In the genomic region with DNA sequence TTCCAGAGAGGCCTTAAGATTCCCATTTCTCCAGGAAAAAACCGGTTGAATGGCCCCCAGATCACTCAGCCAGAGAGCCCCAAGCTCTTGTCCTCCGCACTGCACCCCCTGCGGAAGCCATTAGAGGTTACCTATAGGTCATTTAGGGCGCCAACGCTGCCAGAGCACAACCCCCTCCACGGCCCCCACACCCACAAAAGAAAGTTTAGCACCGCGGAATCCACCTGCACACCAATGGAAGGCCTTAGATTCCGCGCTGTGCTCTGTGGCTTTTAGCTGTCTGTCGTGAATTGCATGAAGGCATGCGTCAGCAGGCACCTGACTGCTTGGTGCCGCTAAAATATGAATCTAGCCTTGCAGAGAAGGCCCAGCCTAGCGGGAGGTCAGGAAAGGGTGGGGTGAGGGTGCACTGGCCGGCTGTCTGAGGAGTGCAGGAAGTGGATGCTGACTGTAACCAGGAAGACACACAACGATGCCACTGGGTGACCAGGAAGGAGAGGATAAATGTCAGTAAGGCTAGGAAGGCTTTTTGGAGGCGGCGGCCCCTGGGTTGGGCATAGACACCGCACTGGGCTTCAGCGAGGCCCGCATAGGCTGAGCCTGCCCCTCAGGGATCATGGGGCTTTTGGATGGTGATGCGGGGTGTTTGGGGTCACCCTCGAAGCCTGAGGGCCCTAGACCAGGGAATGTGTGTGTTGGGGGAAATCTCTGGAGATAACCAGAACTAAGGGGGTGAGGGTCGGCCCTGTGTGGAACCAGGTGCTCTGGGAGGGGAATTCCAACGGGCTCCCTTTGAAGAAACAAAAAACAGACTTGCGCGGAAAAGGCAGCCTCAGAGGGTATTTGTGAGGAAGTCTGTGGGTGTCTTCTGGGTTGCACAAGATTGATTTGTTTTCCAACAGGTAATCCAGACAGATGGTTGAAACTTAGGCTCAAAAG, we compare ENCODE assay signal across 9 cellular contexts. TPM values are rescaled to one million over a fixed set of nuclear protein-coding genes. Genes with fewer than 3 reads are reported as not detected.
A peak's percentile ranks its signal among the peaks of the same experiment; 100 is the strongest.
DNase-seq lines count a peak whose midpoint lies in the region; ATAC-seq, FAIRE-seq and TF ChIP-seq lines count a peak whose summit lies in the region.
"Had no signal": no experiment of that assay in that cellular context is flagged by ENCODE, and none has a peak within 500 bp of the region (broad histone marks: within the 10 kb centered on the region; RNA-seq: fewer than 3 reads in every experiment).

No MANE protein-coding gene starts in this region.

- FAIRE-seq in A549 (lab: Jason Lieb, UNC) = no peak
- FAIRE-seq: frontal cortex had no signal

- no peaks in the 10 kb centered on the region for H3K36me3 ChIP-seq in mucosa of rectum (ENCODE audit: control insufficient read depth in 2 of 2, insufficient read depth in 2 of 2, low read length in 2 of 2)

- WGBS in A549 (ENCODE audit: missing lambda C conversion rate) = 83% methylated on average over 27 of the region's 27 CpGs

- peaks cover 2% of the 10 kb centered on the region for H3K36me3 Mint-ChIP-seq in activated naive CD4-positive, alpha-beta T cell treated with anti-CD3 and anti-CD28 coated beads, Interleukin-2, amount 50 U/mL, for 24 hours
- H3K36me3 Mint-ChIP-seq in stimulated activated naive B cell treated with anti-CD40 and anti-IgM and Interleukin-4, amounts not matched to agents 10 μg/mL and 1 μg/mL and 100 μg/mL, for 72 hours = peaks cover 3 to 9% of the 10 kb centered on the region in 2 donors

- no peak for TF ChIP-seq CTCF in A549 (IDR thresholded peaks at IDR 0.05)

- CTCF ChIA-PET in A549 (lab: Yijun Ruan, JAX) = interaction anchor here (1.3 to 5.1 kb wide), 2 partner anchors 10 to 31 kb away, joined by 3 to 36 read pairs; no protein-coding TSS in a partner anchor

- H3K4me1 Mint-ChIP-seq in activated naive CD4-positive, alpha-beta T cell treated with anti-CD3 and anti-CD28 coated beads, Interleukin-2, amount 50 U/mL, for 24 hours = peaks cover 69% of the 10 kb centered on the region
- peaks cover 18 to 32% of the 10 kb centered on the region in 2 donors for H3K4me1 Mint-ChIP-seq in stimulated activated naive B cell treated with anti-CD40 and anti-IgM and Interleukin-4, amounts not matched to agents 10 μg/mL and 1 μg/mL and 100 μg/mL, for 72 hours

- H3K9me3 ChIP-seq in A549 (no peaks in the 10 kb centered on the region), mucosa of rectum (ENCODE audit: control insufficient read depth in 2 of 2, low read length in 2 of 2) (no peaks in the 10 kb centered on the region)

- H3K27ac ChIP-seq in A549 = peak overlapping the region; percentile 81 to 96
- H3K27ac ChIP-seq in mucosa of rectum (ENCODE audit: low read depth in 2 of 2, low read length in 2 of 2) = peak overlapping the region; percentile 9 to 76

- POLR2A ChIA-PET in A549 (lab: Yijun Ruan, JAX) = no interaction called here

- H3K27me3 Mint-ChIP-seq in activated naive CD4-positive, alpha-beta T cell treated with anti-CD3 and anti-CD28 coated beads, Interleukin-2, amount 50 U/mL, for 24 hours = no peaks in the 10 kb centered on the region
- no peaks in the 10 kb centered on the region for H3K27me3 Mint-ChIP-seq in stimulated activated naive B cell treated with anti-CD40 and anti-IgM and Interleukin-4, amounts not matched to agents 10 μg/mL and 1 μg/mL and 100 μg/mL, for 72 hours

- peak overlapping the region in 1 of 2 donors; percentile 32 for H3K9ac ChIP-seq in mucosa of rectum (ENCODE audit: low read depth in 1 of 2, low read length in 2 of 2)

- TF ChIP-seq RAD21 in A549 (conservative IDR thresholded peaks at IDR 0.05 in 1 of 2, IDR thresholded peaks at IDR 0.05 in 1 of 2) = no peak

- ATAC-seq in A549 (no peak), GM21825 (IDR thresholded peaks at IDR 0.05; ENCODE audit: unreplicated experiment) (peak; percentile 39)
- ATAC-seq in stimulated activated naive B cell treated with anti-CD40 and anti-IgM and Interleukin-4, amounts not matched to agents 10 μg/mL and 1 μg/mL and 100 μg/mL, for 72 hours (replicated peaks) = peak; percentile 48 to 61

- peak overlapping the region; percentile 98 for H3K27ac Mint-ChIP-seq in activated naive CD4-positive, alpha-beta T cell treated with anti-CD3 and anti-CD28 coated beads, Interleukin-2, amount 50 U/mL, for 24 hours
- H3K27ac Mint-ChIP-seq in stimulated activated naive B cell treated with anti-CD40 and anti-IgM and Interleukin-4, amounts not matched to agents 10 μg/mL and 1 μg/mL and 100 μg/mL, for 72 hours = peak overlapping the region; percentile 99

- H3K4me3 Mint-ChIP-seq in activated naive CD4-positive, alpha-beta T cell treated with anti-CD3 and anti-CD28 coated beads, Interleukin-2, amount 50 U/mL, for 24 hours = peak overlapping the region; percentile 89
- peak overlapping the region; percentile 93 to 97 for H3K4me3 Mint-ChIP-seq in stimulated activated naive B cell treated with anti-CD40 and anti-IgM and Interleukin-4, amounts not matched to agents 10 μg/mL and 1 μg/mL and 100 μg/mL, for 72 hours

- no peak for TF ChIP-seq POLR2A in A549 (IDR thresholded peaks at IDR 0.05; ENCODE audit: low read length)

- peaks cover 0 to 4% of the 10 kb centered on the region in 2 donors for H3K27me3 ChIP-seq in mucosa of rectum (ENCODE audit: control insufficient read depth in 2 of 2, insufficient read depth in 2 of 2, low read length in 2 of 2)

- H3K9me3 Mint-ChIP-seq in activated naive CD4-positive, alpha-beta T cell treated with anti-CD3 and anti-CD28 coated beads, Interleukin-2, amount 50 U/mL, for 24 hours = no peaks in the 10 kb centered on the region
- no peaks in the 10 kb centered on the region for H3K9me3 Mint-ChIP-seq in stimulated activated naive B cell treated with anti-CD40 and anti-IgM and Interleukin-4, amounts not matched to agents 10 μg/mL and 1 μg/mL and 100 μg/mL, for 72 hours

- H3K4me2 ChIP-seq in A549 = peak overlapping the region; percentile 68

- peaks cover 11% of the 10 kb centered on the region; the same call in 1 of the 3 replicates for H3K4me1 ChIP-seq in A549
- peaks cover 16 to 17% of the 10 kb centered on the region in 2 donors for H3K4me1 ChIP-seq in mucosa of rectum (ENCODE audit: control insufficient read depth in 2 of 2, insufficient read depth in 2 of 2, low read length in 2 of 2)

- peak overlapping the region; percentile 81 for H3K4me3 ChIP-seq in A549
- peak overlapping the region; percentile 52 to 63 for H3K4me3 ChIP-seq in mucosa of rectum (ENCODE audit: low read length in 2 of 2)

- DNase-seq in A549 (ENCODE audit: low read depth in 1 of 2, low spot score in 1 of 2) (no peak), SW480 (ENCODE audit: low spot score) (peak; percentile 77), HPDE6-E6E7 (ENCODE audit: extremely low spot score) (no peak), superior temporal gyrus (ENCODE audit: extremely low spot score) (no peak)
- DNase-seq in stimulated activated naive B cell treated with anti-CD40 and anti-IgM and Interleukin-4, amounts not matched to agents 10 μg/mL and 1 μg/mL and 100 μg/mL, for 72 hours = peak; percentile 60

- no peak for TF ChIP-seq EP300 in A549 (IDR thresholded peaks at IDR 0.05)

TF ChIP-seq in A549, 52 proteins besides CTCF, POLR2A, EP300 and RAD21 (continues in another document):
- TF ChIP-seq HOXB13 (CRISPR knock-in tag; IDR thresholded peaks at IDR 0.05; ENCODE audit: low read depth) (no peak), ESRRA (IDR thresholded peaks at IDR 0.05; ENCODE audit: borderline replicate concordance, low read length) (no peak), RNF2 (IDR thresholded peaks at IDR 0.05; ENCODE audit: borderline replicate concordance, low read depth) (no peak), EHMT2 (IDR thresholded peaks at IDR 0.05; ENCODE audit: low read depth) (no peak), MYC (IDR thresholded peaks at IDR 0.05; ENCODE audit: borderline replicate concordance, low read length) (no peak), HDAC2 (IDR thresholded peaks at IDR 0.05) (no peak)
- TF ChIP-seq, protein P1, sequence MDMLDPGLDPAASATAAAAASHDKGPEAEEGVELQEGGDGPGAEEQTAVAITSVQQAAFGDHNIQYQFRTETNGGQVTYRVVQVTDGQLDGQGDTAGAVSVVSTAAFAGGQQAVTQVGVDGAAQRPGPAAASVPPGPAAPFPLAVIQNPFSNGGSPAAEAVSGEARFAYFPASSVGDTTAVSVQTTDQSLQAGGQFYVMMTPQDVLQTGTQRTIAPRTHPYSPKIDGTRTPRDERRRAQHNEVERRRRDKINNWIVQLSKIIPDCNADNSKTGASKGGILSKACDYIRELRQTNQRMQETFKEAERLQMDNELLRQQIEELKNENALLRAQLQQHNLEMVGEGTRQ (IDR thresholded peaks at IDR 0.05) = no peak
- TF ChIP-seq, protein P2, sequence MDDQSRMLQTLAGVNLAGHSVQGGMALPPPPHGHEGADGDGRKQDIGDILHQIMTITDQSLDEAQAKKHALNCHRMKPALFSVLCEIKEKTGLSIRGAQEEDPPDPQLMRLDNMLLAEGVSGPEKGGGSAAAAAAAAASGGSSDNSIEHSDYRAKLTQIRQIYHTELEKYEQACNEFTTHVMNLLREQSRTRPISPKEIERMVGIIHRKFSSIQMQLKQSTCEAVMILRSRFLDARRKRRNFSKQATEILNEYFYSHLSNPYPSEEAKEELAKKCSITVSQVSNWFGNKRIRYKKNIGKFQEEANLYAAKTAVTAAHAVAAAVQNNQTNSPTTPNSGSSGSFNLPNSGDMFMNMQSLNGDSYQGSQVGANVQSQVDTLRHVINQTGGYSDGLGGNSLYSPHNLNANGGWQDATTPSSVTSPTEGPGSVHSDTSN (IDR thresholded peaks at IDR 0.05) = no peak
- TF ChIP-seq, protein P3, sequence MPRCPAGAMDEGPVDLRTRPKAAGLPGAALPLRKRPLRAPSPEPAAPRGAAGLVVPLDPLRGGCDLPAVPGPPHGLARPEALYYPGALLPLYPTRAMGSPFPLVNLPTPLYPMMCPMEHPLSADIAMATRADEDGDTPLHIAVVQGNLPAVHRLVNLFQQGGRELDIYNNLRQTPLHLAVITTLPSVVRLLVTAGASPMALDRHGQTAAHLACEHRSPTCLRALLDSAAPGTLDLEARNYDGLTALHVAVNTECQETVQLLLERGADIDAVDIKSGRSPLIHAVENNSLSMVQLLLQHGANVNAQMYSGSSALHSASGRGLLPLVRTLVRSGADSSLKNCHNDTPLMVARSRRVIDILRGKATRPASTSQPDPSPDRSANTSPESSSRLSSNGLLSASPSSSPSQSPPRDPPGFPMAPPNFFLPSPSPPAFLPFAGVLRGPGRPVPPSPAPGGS (IDR thresholded peaks at IDR 0.05) = no peak

RNA-seq across cellular contexts. Expression of a gene that starts 1.0 kb away (rescaled TPM):
- 28.1 and 37.1 TPM in 2 replicates for polyA plus RNA-seq in A549 (2011; rRNA removed)
- 27.6 and 40.0 TPM in 2 replicates for polyA plus RNA-seq in A549 (2012; cell fraction: cytosol; rRNA removed)
- polyA plus RNA-seq in A549 (2012; cell fraction: nucleus; rRNA removed) = 97.7 and 127 TPM in 2 replicates
- polyA plus RNA-seq in A549 (2017; fragmentation: RNase III; extraction: RNeasy Plus Mini Kit Qiagen cat#74134 plus additional on column Dnase treatment) = 24.1 to 25.7 TPM (median 25.0 TPM) in 3 replicates
- polyA minus RNA-seq in A549 (2011; rRNA and poly(A)+ RNA removed) = 54.6 and 58.3 TPM in 2 replicates

RNA-seq across cellular contexts. Expression of a gene that starts 59.0 kb away (rescaled TPM):
- polyA plus RNA-seq in A549 (2011; rRNA removed) (5.6 and 5.8 TPM in 2 replicates), A549 (2017; fragmentation: RNase III; extraction: RNeasy Plus Mini Kit Qiagen cat#74134 plus additional on column Dnase treatment) (8.4 to 11.3 TPM (median 9.2 TPM) in 3 replicates)
- polyA plus RNA-seq in A549 (2012; cell fraction: cytosol; rRNA removed) = 7.3 and 9.3 TPM in 2 replicates
- polyA plus RNA-seq in A549 (2012; cell fraction: nucleus; rRNA removed) = 9.0 and 9.7 TPM in 2 replicates
- 5.2 and 6.9 TPM in 2 replicates for polyA minus RNA-seq in A549 (2011; rRNA and poly(A)+ RNA removed)

Comparison
In these comparisons a context has a peak if more than half of its experiments do, and no peak if none do; other contexts are left out.
1. ATAC-seq: peak in GM21825 (single experiment) and stimulated activated naive B cell treated with anti-CD40 and anti-IgM and Interleukin-4, amounts not matched to agents 10 μg/mL and 1 μg/mL and 100 μg/mL, for 72 hours (2 of 2); none in A549 (0 of 2).
2. DNase-seq: peak in SW480 (single experiment) and stimulated activated naive B cell treated with anti-CD40 and anti-IgM and Interleukin-4, amounts not matched to agents 10 μg/mL and 1 μg/mL and 100 μg/mL, for 72 hours (single experiment); none in A549 (0 of 2), HPDE6-E6E7 (single experiment) and superior temporal gyrus (single experiment).